ENCODE assay signal across 9 cellular contexts in genomic region chr12:8034802-8035201, GRCh38. TPM values are rescaled to one million over a fixed set of nuclear protein-coding genes. Genes with fewer than 3 reads are reported as not detected.
DNase-seq lines count a peak whose midpoint lies in the region; ATAC-seq, FAIRE-seq and TF ChIP-seq lines count a peak whose summit lies in the region.
"Had no signal": no experiment of that assay in that cellular context is flagged by ENCODE, and none has a peak within 500 bp of the region (broad histone marks: within the 10 kb centered on the region; RNA-seq: fewer than 3 reads in every experiment).

No MANE protein-coding gene starts in this region.

- DNase-seq in cardiac muscle cell (ENCODE audit: low read depth in 1 of 2, low spot score in 1 of 2) (no peak), Right ventricle myocardium inferior (ENCODE audit: missing footprints) (no peak), GM12878 (ENCODE audit: low read depth, low spot score) (no peak), upper lobe of left lung (no peak), NCI-H128 (lab: John Stamatoyannopoulos, UW; ENCODE audit: unreplicated experiment) (no peak), head of caudate nucleus (no peak)
- no peak for DNase-seq in stimulated activated naive CD4-positive, alpha-beta T cell treated with Interleukin-2 at 50 U/mL for 16 hours (lab: John Stamatoyannopoulos, UW)
- DNase-seq: activated CD8-positive, alpha-beta memory T cell treated with anti-CD3 and anti-CD28 coated beads for 24 hours had no signal

- H3K27me3 ChIP-seq in cardiac muscle cell, result no peaks in the 10 kb centered on the region
- H3K27me3 ChIP-seq in GM12878 (replicated peaks in 1 of 2; ENCODE audit: control insufficient read depth in 2 of 2, insufficient read depth in 2 of 2, low read length in 1 of 2), result no peaks in the 10 kb centered on the region
- H3K27me3 ChIP-seq in upper lobe of left lung, result no peaks in the 10 kb centered on the region

- H3K4me3 ChIP-seq in cardiac muscle cell, result peak overlapping the region; percentile 90
- H3K4me3 ChIP-seq in GM12878, result peak overlapping the region; percentile 88; the same call in 1 of the 2 replicates
- peak overlapping the region; percentile 77 for H3K4me3 ChIP-seq in mesodermal cell (ENCODE audit: extremely low read depth, insufficient read depth, low read length, poor library complexity, severe bottlenecking)
- H3K4me3 ChIP-seq in upper lobe of left lung, result peak overlapping the region in 2 of 4 donors; percentile 68 to 95

- H3K4me1 ChIP-seq in cardiac muscle cell (ENCODE audit: low read depth) (peaks cover 57% of the 10 kb centered on the region), GM12878 (ENCODE audit: control insufficient read depth, insufficient read depth, low read length) (peaks cover 21% of the 10 kb centered on the region), mesodermal cell (ENCODE audit: control insufficient read depth, insufficient read depth, low read length, poor library complexity, severe bottlenecking) (peaks cover 53% of the 10 kb centered on the region), upper lobe of left lung (peaks cover 61 to 68% (median 64%) of the 10 kb centered on the region in 4 donors)

- POLR2A ChIA-PET in GM12878 (lab: Charles Lee), result interaction anchor here (2.5 kb wide), 1 partner anchor 54 kb away, joined by 5 read pairs; no protein-coding TSS in a partner anchor

- H3K9me3 ChIP-seq in cardiac muscle cell (ENCODE audit: low read depth) (no peaks in the 10 kb centered on the region), GM12878 (replicated peaks; ENCODE audit: control insufficient read depth, insufficient read depth, low read length) (no peaks in the 10 kb centered on the region), mesodermal cell (ENCODE audit: control insufficient read depth, low read length) (no peaks in the 10 kb centered on the region), upper lobe of left lung (no peaks in the 10 kb centered on the region)

- intact Hi-C loops in Right ventricle myocardium inferior (cut with DNase I), result no loop called here
- intact Hi-C loops in GM12878 (cut with micrococcal nuclease; ENCODE audit: unreplicated experiment), result loop anchor here (5.0 kb wide), 1 partner anchor 47 kb away; the partner anchor contains the start of gene NECAP1
- intact Hi-C loops in head of caudate nucleus (cut with DNase I), result loop anchor here (5.0 kb wide), 1 partner anchor 47 kb away; the partner anchor contains the start of gene NECAP1

- CTCF ChIA-PET in GM12878 (lab: Yijun Ruan, JAX), result interaction anchor here (0.9 to 2.0 kb wide), 3 partner anchors 10 to 101 kb away, joined by 4 to 10 read pairs (median 9); no protein-coding TSS in a partner anchor

- RAD21 ChIA-PET in GM12878 (lab: Charles Lee; ENCODE audit: unreplicated experiment), result interaction anchor here (1.2 to 1.5 kb wide), 2 partner anchors 73 to 102 kb away, joined by 3 to 4 read pairs; no protein-coding TSS in a partner anchor

- BruUV-seq in GM12878 (replicated peaks; lab: Mats Ljungman, UMichigan), result no TSS peak

- SMC1A ChIA-PET in GM12878 (lab: Charles Lee; ENCODE audit: uncharacterized antibody, unreplicated experiment), result interaction anchor here (1.3 to 1.4 kb wide), 2 partner anchors 9 to 44 kb away, joined by 3 to 5 read pairs; no protein-coding TSS in a partner anchor

- ATAC-seq in Right ventricle myocardium inferior (no peak), GM12878 (no peak), upper lobe of left lung (ENCODE audit: low FRiP score in 2 of 2) (no peak)

- in situ Hi-C loops in GM12878 (cut with MboI), result no loop called here

- H2AFZ ChIP-seq in GM12878 (ENCODE audit: control insufficient read depth, low read depth, low read length), result no peak overlapping the region

- H4K20me1 ChIP-seq in GM12878 (ENCODE audit: control insufficient read depth, insufficient read depth), result peaks cover 4% of the 10 kb centered on the region; the same call in 1 of the 2 replicates

- H3K79me2 ChIP-seq in GM12878 (ENCODE audit: control insufficient read depth, insufficient read depth, low read length), result peaks cover 12% of the 10 kb centered on the region

- TF ChIP-seq EP300 in GM12878 (IDR thresholded peaks at IDR 0.05; ENCODE audit: borderline replicate concordance in 1 of 2, control insufficient read depth in 1 of 2, low read depth in 2 of 2, low read length in 2 of 2), result no peak
- TF ChIP-seq EP300 in upper lobe of left lung (IDR thresholded peaks at IDR 0.05), result no peak

- H3K4me2 ChIP-seq in GM12878 (ENCODE audit: control insufficient read depth, insufficient read depth), result peak overlapping the region; percentile 99

- H3K27ac ChIP-seq in cardiac muscle cell, result peak overlapping the region; percentile 96
- H3K27ac ChIP-seq in GM12878 (ENCODE audit: control insufficient read depth, insufficient read depth), result no peak overlapping the region
- peak overlapping the region; percentile 66 for H3K27ac ChIP-seq in mesodermal cell (ENCODE audit: low read depth, low read length, severe bottlenecking)
- peak overlapping the region in 3 of 4 donors; percentile 52 to 96 (median 96) for H3K27ac ChIP-seq in upper lobe of left lung

- no peak for TF ChIP-seq RAD21 in GM12878 (IDR thresholded peaks at IDR 0.05; ENCODE audit: insufficient read depth, low read depth, low read length)

- TF ChIP-seq POLR2A in GM12878 (IDR thresholded peaks at IDR 0.05; ENCODE audit: low read depth, low read length), result no peak
- TF ChIP-seq POLR2A in upper lobe of left lung (IDR thresholded peaks at IDR 0.05), result no peak

- no peak for FAIRE-seq in GM12878 (lab: Jason Lieb, UNC)

- no peak for TF ChIP-seq CTCF in cardiac muscle cell (IDR thresholded peaks at IDR 0.05; ENCODE audit: low read depth, low read length)
- TF ChIP-seq CTCF in GM12878 (IDR thresholded peaks at IDR 0.05 in 2 of 3, conservative IDR thresholded peaks at IDR 0.05 in 1 of 3; ENCODE audit: control insufficient read depth in 2 of 3, extremely low read depth in 1 of 3, insufficient read depth in 1 of 3, low read depth in 3 of 3, low read length in 3 of 3), result no peak
- no peak for TF ChIP-seq CTCF in upper lobe of left lung (IDR thresholded peaks at IDR 0.05)

- H3K36me3 ChIP-seq in cardiac muscle cell (no peaks in the 10 kb centered on the region), GM12878 (ENCODE audit: control insufficient read depth in 2 of 2, insufficient read depth in 2 of 2, low read length in 1 of 2) (peaks cover 0 to under 1% of the 10 kb centered on the region in 2 experiments; a peak in 1 of 4 replicates), mesodermal cell (ENCODE audit: control insufficient read depth, insufficient read depth, low read length) (peaks cover 2% of the 10 kb centered on the region), upper lobe of left lung (peaks cover 0 to 5% (median 2%) of the 10 kb centered on the region in 4 donors)

- peak overlapping the region; percentile 26; the same call in 1 of the 2 replicates for H3K9ac ChIP-seq in GM12878 (ENCODE audit: control insufficient read depth, insufficient read depth, low read length)

RNA-seq across cellular contexts. Expression of gene FOXJ2, which starts 2.3 kb away (rescaled TPM):
- total RNA-seq in cardiac muscle cell (22.9 and 26.6 TPM in 2 replicates), Right ventricle myocardium inferior (23.4 TPM), GM12878 (2014; rRNA removed) (4.2 and 4.7 TPM in 2 replicates), GM12878 (2014; rRNA removed; fragmentation: Illumina TruSeq; extraction: Trizol) (2.8 and 2.9 TPM in 2 replicates), GM12878 (2021) (7.9 and 9.3 TPM in 2 replicates), upper lobe of left lung (10 to 100 TPM; 14.7 to 25.1 (median 18.4) TPM)
- polyA plus RNA-seq in cardiac muscle cell (23.6 and 24.1 TPM in 2 replicates), GM12878 (2011; rRNA removed) (3.0 and 3.9 TPM in 2 replicates), GM12878 (2014; fragmentation: Illumina TruSeq; extraction: Trizol) (8.5 and 9.1 TPM in 2 replicates), GM12878 (2014; fragmentation: Nextera tagmentation; extraction: Ambion mirVana) (1 to 10 TPM; 1.4 to 2.2 TPM), GM12878 (2014; rRNA removed) (6.5 and 6.6 TPM in 2 replicates), GM12878 (2016; fragmentation: Nextera tagmentation; extraction: Ambion mirVana) (1 to 10 TPM; 5.4 to 6.1 TPM)
- total RNA-seq in GM12878 (2013; cell fraction: nucleolus; rRNA removed), result 7.9 and 9.2 TPM in 2 replicates
- polyA plus RNA-seq in GM12878 (2011; ENCODE audit: low read depth), result 3.8 TPM
- polyA plus RNA-seq in GM12878 (2011; cell fraction: cytosol; rRNA removed), result 3.0 and 4.3 TPM in 2 replicates
- polyA plus RNA-seq in GM12878 (2011; cell fraction: nucleus; rRNA removed), result 6.9 and 7.8 TPM in 2 replicates
- 5.0 and 5.8 TPM in 2 replicates for polyA plus RNA-seq in GM12878 (2012)
- polyA minus RNA-seq in GM12878 (2011; rRNA and poly(A)+ RNA removed), result 3.9 and 4.7 TPM in 2 replicates
- 2.3 and 4.3 TPM in 2 replicates for polyA minus RNA-seq in GM12878 (2011; cell fraction: cytosol; rRNA and poly(A)+ RNA removed)
- polyA minus RNA-seq in GM12878 (2011; cell fraction: nucleus; rRNA and poly(A)+ RNA removed), result 2.2 and 3.2 TPM in 2 replicates
- 14.9 TPM for polyA plus RNA-seq in mesodermal cell (2013, experiment 1 of 2)
- polyA plus RNA-seq in mesodermal cell (2013, experiment 2 of 2), result 13.6 TPM

RNA-seq across cellular contexts. Expression of gene C3AR1, which starts 31.4 kb away (rescaled TPM):
- total RNA-seq in cardiac muscle cell (not detected in 2 replicates), Right ventricle myocardium inferior (9.0 TPM), GM12878 (2014; rRNA removed) (not detected in 2 replicates), GM12878 (2014; rRNA removed; fragmentation: Illumina TruSeq; extraction: Trizol) (not detected in 2 replicates), GM12878 (2021) (0.10 and 0.19 TPM in 2 replicates), upper lobe of left lung (10 to 100 TPM in 5 of 6 donors, 1 to 10 TPM in 1; 2.4 to 68.7 (median 23.5) TPM)
- polyA plus RNA-seq in cardiac muscle cell (not detected in 2 replicates), GM12878 (2011; rRNA removed) (not detected in 2 replicates), GM12878 (2014; fragmentation: Illumina TruSeq; extraction: Trizol) (0.10 TPM in 1 of 2 replicates, not detected in the other), GM12878 (2014; fragmentation: Nextera tagmentation; extraction: Ambion mirVana) (under 1 TPM in 1 of 2 experiments, not detected in 1; 0.19 TPM), GM12878 (2014; rRNA removed) (0.10 and 0.42 TPM in 2 replicates), GM12878 (2016; fragmentation: Nextera tagmentation; extraction: Ambion mirVana) (under 1 TPM in 1 of 2 experiments, not detected in 1; 0.08 TPM)
- total RNA-seq in GM12878 (2013; cell fraction: nucleolus; rRNA removed), result not detected in 2 replicates
- polyA plus RNA-seq in GM12878 (2011; ENCODE audit: low read depth), result not detected
- not detected in 2 replicates for polyA plus RNA-seq in GM12878 (2011; cell fraction: cytosol; rRNA removed)
- not detected in 2 replicates for polyA plus RNA-seq in GM12878 (2011; cell fraction: nucleus; rRNA removed)
- 0.08 TPM in 1 of 2 replicates, not detected in the other for polyA plus RNA-seq in GM12878 (2012)
- not detected in 2 replicates for polyA minus RNA-seq in GM12878 (2011; rRNA and poly(A)+ RNA removed)
- not detected in 2 replicates for polyA minus RNA-seq in GM12878 (2011; cell fraction: cytosol; rRNA and poly(A)+ RNA removed)
- not detected in 2 replicates for polyA minus RNA-seq in GM12878 (2011; cell fraction: nucleus; rRNA and poly(A)+ RNA removed)
- polyA plus RNA-seq in mesodermal cell (2013, experiment 1 of 2), result 0.18 TPM
- polyA plus RNA-seq in mesodermal cell (2013, experiment 2 of 2), result 0.25 TPM

RNA-seq across cellular contexts. Expression of gene NECAP1, which starts 47.3 kb away (rescaled TPM):
- 59.9 and 68.9 TPM in 2 replicates for total RNA-seq in cardiac muscle cell
- 43.9 and 47.7 TPM in 2 replicates for polyA plus RNA-seq in cardiac muscle cell
- 16.6 TPM for total RNA-seq in Right ventricle myocardium inferior
- total RNA-seq in GM12878 (2013; cell fraction: nucleolus; rRNA removed), result 65.5 and 73.7 TPM in 2 replicates
- total RNA-seq in GM12878 (2014; rRNA removed), result 26.9 and 35.6 TPM in 2 replicates
- 25.6 and 26.9 TPM in 2 replicates for total RNA-seq in GM12878 (2014; rRNA removed; fragmentation: Illumina TruSeq; extraction: Trizol)
- 18.5 and 18.9 TPM in 2 replicates for total RNA-seq in GM12878 (2021)
- 11.4 TPM for polyA plus RNA-seq in GM12878 (2011; ENCODE audit: low read depth)
- 25.7 and 34.3 TPM in 2 replicates for polyA plus RNA-seq in GM12878 (2011; rRNA removed)
- polyA plus RNA-seq in GM12878 (2011; cell fraction: cytosol; rRNA removed), result 24.0 and 29.2 TPM in 2 replicates
- 31.9 and 33.0 TPM in 2 replicates for polyA plus RNA-seq in GM12878 (2011; cell fraction: nucleus; rRNA removed)
- polyA plus RNA-seq in GM12878 (2012), result 13.6 and 14.3 TPM in 2 replicates
- polyA plus RNA-seq in GM12878 (2014; fragmentation: Illumina TruSeq; extraction: Trizol), result 20.1 and 22.8 TPM in 2 replicates
- 10 to 100 TPM; 16.7 to 22.3 TPM for polyA plus RNA-seq in GM12878 (2014; fragmentation: Nextera tagmentation; extraction: Ambion mirVana)
- 22.9 and 23.4 TPM in 2 replicates for polyA plus RNA-seq in GM12878 (2014; rRNA removed)
- polyA plus RNA-seq in GM12878 (2016; fragmentation: Nextera tagmentation; extraction: Ambion mirVana), result 10 to 100 TPM; 22.2 to 24.3 TPM
- 25.3 and 36.3 TPM in 2 replicates for polyA minus RNA-seq in GM12878 (2011; rRNA and poly(A)+ RNA removed)
- polyA minus RNA-seq in GM12878 (2011; cell fraction: cytosol; rRNA and poly(A)+ RNA removed), result 8.4 and 12.5 TPM in 2 replicates
- polyA minus RNA-seq in GM12878 (2011; cell fraction: nucleus; rRNA and poly(A)+ RNA removed), result 18.1 and 24.0 TPM in 2 replicates
- polyA plus RNA-seq in mesodermal cell (2013, experiment 1 of 2), result 17.0 TPM
- 16.0 TPM for polyA plus RNA-seq in mesodermal cell (2013, experiment 2 of 2)
- total RNA-seq in upper lobe of left lung, result 10 to 100 TPM; 30.9 to 55.9 (median 36.1) TPM
